ENCODE assay signal across 8 cellular contexts in genomic region chr4:105707783-105708182, GRCh38. TPM values are rescaled to one million over a fixed set of nuclear protein-coding genes. Genes with fewer than 3 reads are reported as not detected.
DNase-seq lines count a peak whose midpoint lies in the region; ATAC-seq, FAIRE-seq and TF ChIP-seq lines count a peak whose summit lies in the region.

No MANE protein-coding gene starts in this region.

- H3K36me3 ChIP-seq in HEK293 (ENCODE audit: control insufficient read depth in 2 of 2, insufficient read depth in 1 of 2, low read length in 2 of 2) (peaks cover 0 to 15% of the 10 kb centered on the region in 2 experiments; a peak in 1 of 3 replicates), iPS-15b (ENCODE audit: control insufficient read depth, insufficient read depth, low read length) (no peaks in the 10 kb centered on the region), small intestine (ENCODE audit: control insufficient read depth in 2 of 2, insufficient read depth in 2 of 2, low read length in 2 of 2) (peaks cover 2 to 9% of the 10 kb centered on the region in 2 donors)

- peak overlapping the region; percentile 82 for H3K27ac ChIP-seq in HEK293 (ENCODE audit: extremely low read depth, low read depth, low read length)
- peak overlapping the region; percentile 87 to 94 for H3K27ac ChIP-seq in small intestine (ENCODE audit: low read depth in 1 of 2, low read length in 1 of 2)

- WGBS in small intestine, 3 donors: 9 to 21% (median 14%) methylated on average over 7 of the region's 7 CpGs

- H3K4me3 Mint-ChIP-seq in activated CD8-positive, alpha-beta T cell treated with anti-CD3 and anti-CD28 coated beads, Interleukin-2, amount 10 ng/mL, durations not matched to agents 7 days and 5 days: peak overlapping the region; percentile 99

- CTCF ChIA-PET in HEK293 (lab: Yijun Ruan, JAX): no interaction called here
- CTCF ChIA-PET in activated CD8-positive, alpha-beta T cell treated with anti-CD3 and anti-CD28 coated beads, Interleukin-2, amount 10 ng/mL, durations not matched to agents 7 days and 5 days (lab: Charles Lee): interaction anchor here (1.1 kb wide), 1 partner anchor 234 kb away, joined by 4 read pairs; the partner anchor contains the start of gene PPA2

- ATAC-seq in activated CD8-positive, alpha-beta T cell treated with anti-CD3 and anti-CD28 coated beads, Interleukin-2, amount 10 ng/mL, durations not matched to agents 7 days and 5 days: no peak
- no peak for ATAC-seq in GM19328 (IDR thresholded peaks at IDR 0.05; ENCODE audit: unreplicated experiment)

- H3K9me3 Mint-ChIP-seq in activated CD8-positive, alpha-beta T cell treated with anti-CD3 and anti-CD28 coated beads, Interleukin-2, amount 10 ng/mL, durations not matched to agents 7 days and 5 days (ENCODE audit: insufficient read depth): no peaks in the 10 kb centered on the region

- peaks cover 22% of the 10 kb centered on the region for H3K4me1 Mint-ChIP-seq in activated CD8-positive, alpha-beta T cell treated with anti-CD3 and anti-CD28 coated beads, Interleukin-2, amount 10 ng/mL, durations not matched to agents 7 days and 5 days (ENCODE audit: low read depth)

- H3K4me3 ChIP-seq in HEK293 (ENCODE audit: low read depth, low read length) (peak overlapping the region; percentile 81), iPS-15b (ENCODE audit: low read depth, low read length) (peak overlapping the region; percentile 89), small intestine (ENCODE audit: low read depth in 1 of 2, low read length in 2 of 2) (peak overlapping the region; percentile 85 to 98)

- H3K9me3 ChIP-seq in HEK293 (ENCODE audit: control insufficient read depth, insufficient read depth, low read depth, low read length) (no peaks in the 10 kb centered on the region), iPS-15b (ENCODE audit: control insufficient read depth, insufficient read depth, low read length) (no peaks in the 10 kb centered on the region), small intestine (ENCODE audit: control insufficient read depth, low read depth) (no peaks in the 10 kb centered on the region)

- no peak for FAIRE-seq in small intestine (lab: Jason Lieb, UNC)

- no peaks in the 10 kb centered on the region for H3K27me3 Mint-ChIP-seq in activated CD8-positive, alpha-beta T cell treated with anti-CD3 and anti-CD28 coated beads, Interleukin-2, amount 10 ng/mL, durations not matched to agents 7 days and 5 days (ENCODE audit: low read depth)

- peak overlapping the region; percentile 94 for H3K27ac Mint-ChIP-seq in activated CD8-positive, alpha-beta T cell treated with anti-CD3 and anti-CD28 coated beads, Interleukin-2, amount 10 ng/mL, durations not matched to agents 7 days and 5 days

- DNase-seq in activated CD8-positive, alpha-beta T cell treated with anti-CD3 and anti-CD28 coated beads, Interleukin-2, amount 10 ng/mL, durations not matched to agents 7 days and 5 days: no peak
- peak; percentile 71 for DNase-seq in small intestine
- DNase-seq in AG08395 (ENCODE audit: low spot score): no peak
- no peak for DNase-seq in NCI-H526 (lab: John Stamatoyannopoulos, UW)
- DNase-seq in NCI-H2107 treated with DMSO at 0.1 percent for 48 hours (lab: John Stamatoyannopoulos, UW; ENCODE audit: unreplicated experiment): no peak

- peaks cover 6% of the 10 kb centered on the region for H3K36me3 Mint-ChIP-seq in activated CD8-positive, alpha-beta T cell treated with anti-CD3 and anti-CD28 coated beads, Interleukin-2, amount 10 ng/mL, durations not matched to agents 7 days and 5 days (ENCODE audit: low read depth)

- POLR2A ChIA-PET in HEK293 (lab: Yijun Ruan, JAX): no interaction called here
- POLR2A ChIA-PET in activated CD8-positive, alpha-beta T cell treated with anti-CD3 and anti-CD28 coated beads, Interleukin-2, amount 10 ng/mL, durations not matched to agents 7 days and 5 days (lab: Charles Lee): interaction anchor here (0.7 to 1.6 kb wide), 3 partner anchors 22 to 1275 kb away, joined by 3 to 7 read pairs (median 3); partner anchors contain the start of gene PPA2

- H3K27me3 ChIP-seq in iPS-15b (ENCODE audit: control insufficient read depth, insufficient read depth, low read length): no peaks in the 10 kb centered on the region
- H3K27me3 ChIP-seq in small intestine (ENCODE audit: control insufficient read depth in 2 of 2, insufficient read depth in 2 of 2, low read length in 2 of 2): no peaks in the 10 kb centered on the region

- no peak for TF ChIP-seq CTCF in HEK293 (tag by site-specific recombination; IDR thresholded peaks at IDR 0.05)

- H3K4me1 ChIP-seq in HEK293 (ENCODE audit: control insufficient read depth, insufficient read depth, low read length) (0 out of 2 replicates have a peak, but pooled peaks cover 2% of the 10 kb centered on the region), iPS-15b (ENCODE audit: control insufficient read depth, insufficient read depth, low read length) (no peaks in the 10 kb centered on the region), small intestine (ENCODE audit: control insufficient read depth in 2 of 2, insufficient read depth in 1 of 2, low read depth in 1 of 2, low read length in 1 of 2) (peaks cover 4 to 6% of the 10 kb centered on the region in 2 donors)

- peak overlapping the region; percentile 70 for H3K9ac ChIP-seq in iPS-15b (ENCODE audit: low read depth, low read length)

TF ChIP-seq in HEK293, 187 proteins besides CTCF, POLR2A, EP300 and RAD21 (continues in another document):
- no peak for TF ChIP-seq ZNF677 (tag by site-specific recombination; IDR thresholded peaks at IDR 0.05)
- TF ChIP-seq, protein P1, sequence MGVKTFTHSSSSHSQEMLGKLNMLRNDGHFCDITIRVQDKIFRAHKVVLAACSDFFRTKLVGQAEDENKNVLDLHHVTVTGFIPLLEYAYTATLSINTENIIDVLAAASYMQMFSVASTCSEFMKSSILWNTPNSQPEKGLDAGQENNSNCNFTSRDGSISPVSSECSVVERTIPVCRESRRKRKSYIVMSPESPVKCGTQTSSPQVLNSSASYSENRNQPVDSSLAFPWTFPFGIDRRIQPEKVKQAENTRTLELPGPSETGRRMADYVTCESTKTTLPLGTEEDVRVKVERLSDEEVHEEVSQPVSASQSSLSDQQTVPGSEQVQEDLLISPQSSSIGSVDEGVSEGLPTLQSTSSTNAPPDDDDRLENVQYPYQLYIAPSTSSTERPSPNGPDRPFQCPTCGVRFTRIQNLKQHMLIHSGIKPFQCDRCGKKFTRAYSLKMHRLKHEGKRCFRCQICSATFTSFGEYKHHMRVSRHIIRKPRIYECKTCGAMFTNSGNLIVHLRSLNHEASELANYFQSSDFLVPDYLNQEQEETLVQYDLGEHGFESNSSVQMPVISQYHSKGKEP (tag by site-specific recombination; IDR thresholded peaks at IDR 0.05): no peak
- no peak for TF ChIP-seq MYNN (tag by site-specific recombination; IDR thresholded peaks at IDR 0.05; ENCODE audit: borderline replicate concordance)
- TF ChIP-seq, protein P2, sequence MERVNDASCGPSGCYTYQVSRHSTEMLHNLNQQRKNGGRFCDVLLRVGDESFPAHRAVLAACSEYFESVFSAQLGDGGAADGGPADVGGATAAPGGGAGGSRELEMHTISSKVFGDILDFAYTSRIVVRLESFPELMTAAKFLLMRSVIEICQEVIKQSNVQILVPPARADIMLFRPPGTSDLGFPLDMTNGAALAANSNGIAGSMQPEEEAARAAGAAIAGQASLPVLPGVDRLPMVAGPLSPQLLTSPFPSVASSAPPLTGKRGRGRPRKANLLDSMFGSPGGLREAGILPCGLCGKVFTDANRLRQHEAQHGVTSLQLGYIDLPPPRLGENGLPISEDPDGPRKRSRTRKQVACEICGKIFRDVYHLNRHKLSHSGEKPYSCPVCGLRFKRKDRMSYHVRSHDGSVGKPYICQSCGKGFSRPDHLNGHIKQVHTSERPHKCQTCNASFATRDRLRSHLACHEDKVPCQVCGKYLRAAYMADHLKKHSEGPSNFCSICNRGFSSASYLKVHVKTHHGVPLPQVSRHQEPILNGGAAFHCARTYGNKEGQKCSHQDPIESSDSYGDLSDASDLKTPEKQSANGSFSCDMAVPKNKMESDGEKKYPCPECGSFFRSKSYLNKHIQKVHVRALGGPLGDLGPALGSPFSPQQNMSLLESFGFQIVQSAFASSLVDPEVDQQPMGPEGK (tag by site-specific recombination; IDR thresholded peaks at IDR 0.05): no peak
- TF ChIP-seq KLF10 (tag by site-specific recombination; IDR thresholded peaks at IDR 0.05): no peak
- TF ChIP-seq ZNF610 (tag by site-specific recombination; IDR thresholded peaks at IDR 0.05; ENCODE audit: borderline replicate concordance): no peak
- TF ChIP-seq, protein P3, sequence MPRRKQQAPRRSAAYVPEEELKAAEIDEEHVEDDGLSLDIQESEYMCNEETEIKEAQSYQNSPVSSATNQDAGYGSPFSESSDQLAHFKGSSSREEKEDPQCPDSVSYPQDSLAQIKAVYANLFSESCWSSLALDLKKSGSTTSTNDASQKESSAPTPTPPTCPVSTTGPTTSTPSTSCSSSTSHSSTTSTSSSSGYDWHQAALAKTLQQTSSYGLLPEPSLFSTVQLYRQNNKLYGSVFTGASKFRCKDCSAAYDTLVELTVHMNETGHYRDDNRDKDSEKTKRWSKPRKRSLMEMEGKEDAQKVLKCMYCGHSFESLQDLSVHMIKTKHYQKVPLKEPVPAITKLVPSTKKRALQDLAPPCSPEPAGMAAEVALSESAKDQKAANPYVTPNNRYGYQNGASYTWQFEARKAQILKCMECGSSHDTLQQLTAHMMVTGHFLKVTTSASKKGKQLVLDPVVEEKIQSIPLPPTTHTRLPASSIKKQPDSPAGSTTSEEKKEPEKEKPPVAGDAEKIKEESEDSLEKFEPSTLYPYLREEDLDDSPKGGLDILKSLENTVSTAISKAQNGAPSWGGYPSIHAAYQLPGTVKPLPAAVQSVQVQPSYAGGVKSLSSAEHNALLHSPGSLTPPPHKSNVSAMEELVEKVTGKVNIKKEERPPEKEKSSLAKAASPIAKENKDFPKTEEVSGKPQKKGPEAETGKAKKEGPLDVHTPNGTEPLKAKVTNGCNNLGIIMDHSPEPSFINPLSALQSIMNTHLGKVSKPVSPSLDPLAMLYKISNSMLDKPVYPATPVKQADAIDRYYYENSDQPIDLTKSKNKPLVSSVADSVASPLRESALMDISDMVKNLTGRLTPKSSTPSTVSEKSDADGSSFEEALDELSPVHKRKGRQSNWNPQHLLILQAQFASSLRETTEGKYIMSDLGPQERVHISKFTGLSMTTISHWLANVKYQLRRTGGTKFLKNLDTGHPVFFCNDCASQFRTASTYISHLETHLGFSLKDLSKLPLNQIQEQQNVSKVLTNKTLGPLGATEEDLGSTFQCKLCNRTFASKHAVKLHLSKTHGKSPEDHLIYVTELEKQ (tag by site-specific recombination; IDR thresholded peaks at IDR 0.05; ENCODE audit: borderline replicate concordance): no peak
- TF ChIP-seq ZBTB20 (tag by site-specific recombination; IDR thresholded peaks at IDR 0.05): no peak
- TF ChIP-seq ZNF416 (tag by site-specific recombination; IDR thresholded peaks at IDR 0.05): no peak

RNA-seq across cellular contexts. Expression of gene INTS12, which starts 0.7 kb away (rescaled TPM):
- 10 to 100 TPM; 17.1 to 17.5 TPM for total RNA-seq in activated CD8-positive, alpha-beta T cell treated with anti-CD3 and anti-CD28 coated beads, Interleukin-2, amount 10 ng/mL, durations not matched to agents 7 days and 5 days
- polyA plus RNA-seq in small intestine: 10 to 100 TPM; 18.9 to 23.0 (median 20.1) TPM

RNA-seq across cellular contexts. Expression of gene GSTCD, which starts 0.8 kb away (rescaled TPM):
- total RNA-seq in activated CD8-positive, alpha-beta T cell treated with anti-CD3 and anti-CD28 coated beads, Interleukin-2, amount 10 ng/mL, durations not matched to agents 7 days and 5 days: 10 to 100 TPM; 15.3 to 18.8 TPM
- polyA plus RNA-seq in small intestine: 1 to 10 TPM; 1.4 to 5.0 (median 1.6) TPM
